ENCODE assay signal across 17 cellular contexts in genomic region chr5:13992795-13993194, GRCh38. TPM values are rescaled to one million over a fixed set of nuclear protein-coding genes. Genes with fewer than 3 reads are reported as not detected.
DNase-seq lines count a peak whose midpoint lies in the region; ATAC-seq and TF ChIP-seq lines count a peak whose summit lies in the region.
"Had no signal": no experiment of that assay in that cellular context is flagged by ENCODE, and none has a peak within 500 bp of the region (broad histone marks: within the 10 kb centered on the region; RNA-seq: fewer than 3 reads in every experiment).

No MANE protein-coding gene starts in this region.

- intact Hi-C loops in Panc1 (cut with micrococcal nuclease; ENCODE audit: unreplicated experiment) (loop anchor here (5.0 kb wide), 1 partner anchor 45 kb away; no protein-coding TSS in a partner anchor), Calu3 (cut with micrococcal nuclease; ENCODE audit: unreplicated experiment) (no loop called here), left cardiac atrium (cut with DNase I) (loop anchor here (5.0 to 10.0 kb wide), 2 partner anchors 112 to 280 kb away; no protein-coding TSS in a partner anchor)

- H3K9me3 Mint-ChIP-seq in Calu3 (ENCODE audit: low read depth, unreplicated experiment): peaks cover 5% of the 10 kb centered on the region

- H3K4me3 ChIP-seq in Panc1 (ENCODE audit: low read depth in 2 of 2, low read length in 2 of 2): no peak overlapping the region
- H3K4me3 ChIP-seq: GM23248, K562 had no signal

- DNase-seq in Panc1 (ENCODE audit: low read depth, low spot score) (no peak), glomerular visceral epithelial cell (ENCODE audit: extremely low spot score) (peak; percentile 40), OCI-M1 (lab: John Stamatoyannopoulos, UW) (no peak), Calu3 (no peak), left cardiac atrium (no peak)
- DNase-seq: Caco-2; CD8-positive, alpha-beta memory T cell; DMS79; GM23248; Karpas-422 had no signal

- H3K4me1 Mint-ChIP-seq in Calu3 (ENCODE audit: low read depth, unreplicated experiment): peaks cover 39% of the 10 kb centered on the region
- H3K4me1 Mint-ChIP-seq: CD8-positive, alpha-beta memory T cell had no signal

- no peaks in the 10 kb centered on the region for H3K36me3 ChIP-seq in Panc1 (ENCODE audit: control insufficient read depth, insufficient read depth, low read length)

- BruUV-seq in Panc1 (replicated peaks; lab: Mats Ljungman, UMichigan) (no TSS peak), Calu3 (replicated peaks; lab: Mats Ljungman, UMichigan) (no TSS peak)

- no peaks in the 10 kb centered on the region; the same call in 1 of the 2 replicates for H3K9me3 ChIP-seq in Panc1 (ENCODE audit: control insufficient read depth, insufficient read depth, low read depth, low read length)

- POLR2A ChIA-PET in Panc1 (lab: Charles Lee): no interaction called here

- H3K27ac Mint-ChIP-seq in Calu3 (ENCODE audit: unreplicated experiment): no peak overlapping the region
- H3K27ac Mint-ChIP-seq: CD8-positive, alpha-beta memory T cell had no signal

- CTCF ChIA-PET in Panc1 (lab: Charles Lee) (interaction anchor here (0.6 kb wide), 2 partner anchors 164 to 272 kb away, joined by 3 to 4 read pairs; no protein-coding TSS in a partner anchor), Calu3 (lab: Charles Lee) (interaction anchor here (0.9 to 1.6 kb wide), 2 partner anchors 15 to 153 kb away, joined by 3 to 4 read pairs; no protein-coding TSS in a partner anchor)

- in situ Hi-C loops in Panc1 (cut with HindIII; ENCODE audit: low pct_unique_long_range_greater_than_20kb, low sequenced_read_pairs): loop anchor here (25.0 kb wide), 1 partner anchor 120 kb away; no protein-coding TSS in a partner anchor

- H3K36me3 Mint-ChIP-seq in Calu3 (ENCODE audit: insufficient read depth, unreplicated experiment): no peaks in the 10 kb centered on the region
- H3K36me3 Mint-ChIP-seq: CD14-positive monocyte; CD8-positive, alpha-beta memory T cell had no signal

- peak overlapping the region; percentile 98 for H3K27ac ChIP-seq in Panc1 (ENCODE audit: low read length)
- H3K27ac ChIP-seq: GM23248, HL-60 had no signal

- no peaks in the 10 kb centered on the region for H3K27me3 Mint-ChIP-seq in Calu3 (ENCODE audit: unreplicated experiment)

- peak; percentile 68 for ATAC-seq in GM19463 (IDR thresholded peaks at IDR 0.05; ENCODE audit: unreplicated experiment)
- no peak for ATAC-seq in Panc1
- ATAC-seq in HG03469 (IDR thresholded peaks at IDR 0.05; ENCODE audit: unreplicated experiment): no peak
- ATAC-seq in left cardiac atrium: no peak
- ATAC-seq: HCT116, K562 had no signal

- peaks cover 73% of the 10 kb centered on the region for H3K4me1 ChIP-seq in Panc1 (ENCODE audit: control insufficient read depth, insufficient read depth, low read length)

- no peaks in the 10 kb centered on the region for H3K27me3 ChIP-seq in Panc1 (ENCODE audit: control insufficient read depth, insufficient read depth, low read length)

- TF ChIP-seq CTCF in Panc1 (IDR thresholded peaks at IDR 0.05) (no peak), Calu3 (IDR thresholded peaks at IDR 0.05; ENCODE audit: unreplicated experiment) (no peak)

- no peak overlapping the region for H3K4me3 Mint-ChIP-seq in Calu3 (ENCODE audit: low read depth, unreplicated experiment)
- H3K4me3 Mint-ChIP-seq: CD14-positive monocyte; CD8-positive, alpha-beta memory T cell had no signal

RNA-seq across cellular contexts. Expression of gene DNAH5, which starts 48.3 kb away (rescaled TPM):
- total RNA-seq in Panc1 (2021; ENCODE audit: unreplicated experiment) (8.0 TPM), Calu3 (2022) (4.2 and 5.8 TPM in 2 replicates), left cardiac atrium (under 1 TPM; 0.24 to 0.34 TPM)
- 2.4 TPM for polyA plus RNA-seq in Panc1 (2012; ENCODE audit: insufficient read length)
- total RNA-seq: A673; CD8-positive, alpha-beta memory T cell; K562 had no signal
- polyA plus RNA-seq: CD14-positive monocyte; CD8-positive, alpha-beta memory T cell had no signal
